ENCODE assay signal across 14 cellular contexts in the genomic region with DNA sequence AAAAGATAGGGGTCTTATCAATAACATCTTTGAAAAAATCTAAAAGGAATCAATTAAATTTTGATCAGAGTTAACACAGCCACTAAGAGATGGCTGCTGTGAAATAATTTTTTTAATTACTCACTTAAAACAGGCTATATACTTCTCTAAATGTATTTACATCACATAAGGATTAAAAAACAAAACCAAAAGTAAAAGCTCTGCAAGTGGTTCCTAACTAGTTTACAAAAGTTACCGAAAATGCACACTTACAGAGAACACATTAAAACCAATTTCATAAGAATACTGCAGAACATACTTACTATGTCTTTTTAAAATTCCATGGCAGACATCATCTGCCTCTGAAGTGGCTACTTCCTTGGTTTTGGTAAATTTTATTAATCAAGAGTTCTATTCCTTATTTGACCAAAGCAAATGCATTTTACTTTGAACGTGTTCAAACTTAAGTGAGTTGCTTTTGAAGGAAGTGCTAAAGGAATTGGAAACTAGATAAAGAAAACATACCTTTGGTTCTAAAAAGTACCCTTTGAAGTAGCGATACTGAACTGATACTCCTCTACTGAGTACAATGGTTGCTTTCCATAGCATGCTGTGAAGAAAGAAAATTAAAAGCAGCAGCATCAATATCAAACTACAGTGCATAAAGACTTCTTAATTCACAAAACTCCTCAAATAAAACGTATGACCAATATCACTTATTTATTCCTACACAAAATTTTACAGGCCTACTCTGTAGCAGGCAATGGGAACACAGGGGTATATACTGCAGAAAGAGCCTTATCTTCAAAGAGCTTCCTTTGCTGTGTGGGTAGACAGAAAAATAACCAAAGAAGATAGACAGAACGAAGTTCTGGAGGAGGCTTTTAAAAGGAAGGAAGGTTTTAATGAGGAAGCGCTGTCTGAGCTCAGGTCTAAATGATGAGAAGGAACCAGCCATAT. TPM values are rescaled to one million over a fixed set of nuclear protein-coding genes. Genes with fewer than 3 reads are reported as not detected.
DNase-seq lines count a peak whose midpoint lies in the region; ATAC-seq, FAIRE-seq and TF ChIP-seq lines count a peak whose summit lies in the region.
"Had no signal": no experiment of that assay in that cellular context is flagged by ENCODE, and none has a peak within 500 bp of the region (broad histone marks: within the 10 kb centered on the region; RNA-seq: fewer than 3 reads in every experiment).

No MANE protein-coding gene starts in this region.

- DNase-seq in activated T-cell treated with anti-CD3 and anti-CD28 coated beads, Interleukin-2, amount 50 U/mL, for 72 hours = no peak
- DNase-seq in activated T-cell treated with anti-CD3 and anti-CD28 coated beads for 4 hours = no peak
- peak in 1 of 4 experiments; percentile 9 for DNase-seq in K562 (ENCODE audit: extremely low read depth in 1 of 4, low spot score in 3 of 4)
- no peak for DNase-seq in spleen
- no peak for DNase-seq in RPMI8226
- DNase-seq in endothelial cell (ENCODE audit: low spot score) = no peak
- no peak for DNase-seq in DMS79 (lab: John Stamatoyannopoulos, UW)
- DNase-seq: activated CD4-positive, CD25-positive, alpha-beta regulatory T cell; DMS153; GM23248; stimulated activated CD4-positive, alpha-beta T cell treated with anti-CD3 and anti-CD28 coated beads, Interleukin-1b, Interleukin-23, amount 100 ng/mL, for 48 hours had no signal

- H3K27me3 ChIP-seq in OCI-LY1 (ENCODE audit: insufficient read depth, low read length) (no peaks in the 10 kb centered on the region), K562 (ENCODE audit: control insufficient read depth in 2 of 2, insufficient read depth in 2 of 2, low read length in 2 of 2) (no peaks in the 10 kb centered on the region), spleen (replicated peaks in 1 of 7) (no peaks in the 10 kb centered on the region)

- peaks cover 8 to 19% of the 10 kb centered on the region in 2 donors for H3K36me3 Mint-ChIP-seq in activated T-cell treated with anti-CD3 and anti-CD28 coated beads, Interleukin-2, amount 50 U/mL, for 72 hours (ENCODE audit: insufficient read depth in 2 of 2)
- peaks cover 8% of the 10 kb centered on the region for H3K36me3 Mint-ChIP-seq in endothelial cell (ENCODE audit: low read depth, unreplicated experiment)

- H4K20me1 ChIP-seq in OCI-LY1 (ENCODE audit: insufficient read depth, low read length) = no peaks in the 10 kb centered on the region
- H4K20me1 ChIP-seq in K562 (replicated peaks; ENCODE audit: control insufficient read depth, insufficient read depth, low read length) = no peaks in the 10 kb centered on the region

- no peak for TF ChIP-seq RAD21 in K562 (CRISPR knock-in tag; conservative IDR thresholded peaks at IDR 0.05 in 1 of 2, IDR thresholded peaks at IDR 0.05 in 1 of 2)

- no peaks in the 10 kb centered on the region for H3K9me3 ChIP-seq in OCI-LY1 (ENCODE audit: low read length)
- H3K9me3 ChIP-seq in K562 (replicated peaks; ENCODE audit: control insufficient read depth, insufficient read depth, low read depth, low read length) = no peaks in the 10 kb centered on the region
- no peaks in the 10 kb centered on the region for H3K9me3 ChIP-seq in spleen
- H3K9me3 ChIP-seq: prostate gland had no signal

- H3K27ac ChIP-seq in OCI-LY1 (ENCODE audit: low read depth, low read length, poor library complexity, severe bottlenecking) (peak overlapping the region; percentile 91), K562 (ENCODE audit: extremely low read depth, low read depth, low read length) (peak overlapping the region; percentile 80), spleen (peak overlapping the region; percentile 66 to 85 (median 79))
- H3K27ac ChIP-seq: GM23248, prostate gland had no signal

- TF ChIP-seq POLR2A in K562 (conservative IDR thresholded peaks at IDR 0.05) (no peak), spleen (IDR thresholded peaks at IDR 0.05) (no peak)

- POLR2A ChIA-PET in K562 (lab: Yijun Ruan, JAX) = interaction anchor here (0.6 to 1.8 kb wide), 6 partner anchors 9 to 191 kb away, joined by 3 to 12 read pairs (median 6); no protein-coding TSS in a partner anchor

- no peak for TF ChIP-seq EP300 in K562 (IDR thresholded peaks at IDR 0.05; ENCODE audit: low read length)

- peak; percentile 30 to 32 for ATAC-seq in activated T-cell treated with anti-CD3 and anti-CD28 coated beads, Interleukin-2, amount 50 U/mL, for 72 hours (replicated peaks in 1 of 2)
- ATAC-seq in K562 = peak; percentile 82

- intact Hi-C loops in K562 (cut with micrococcal nuclease) = loop anchor here (2.0 kb wide), 1 partner anchor 16 kb away; no protein-coding TSS in a partner anchor
- intact Hi-C loops in spleen (cut with DNase I; ENCODE audit: low total_unique reads) = no loop called here

- in situ Hi-C loops in K562 (cut with MboI) = no loop called here

- peaks cover 89% of the 10 kb centered on the region for H3K4me1 Mint-ChIP-seq in activated T-cell treated with anti-CD3 and anti-CD28 coated beads, Interleukin-2, amount 50 U/mL, for 72 hours (ENCODE audit: low read depth)
- peaks cover 5% of the 10 kb centered on the region for H3K4me1 Mint-ChIP-seq in endothelial cell (ENCODE audit: unreplicated experiment)

- no peaks in the 10 kb centered on the region for H3K27me3 Mint-ChIP-seq in activated T-cell treated with anti-CD3 and anti-CD28 coated beads, Interleukin-2, amount 50 U/mL, for 72 hours (ENCODE audit: low read depth)
- H3K27me3 Mint-ChIP-seq in endothelial cell (ENCODE audit: unreplicated experiment) = no peaks in the 10 kb centered on the region

- peak overlapping the region; percentile 88 for H3K27ac Mint-ChIP-seq in activated T-cell treated with anti-CD3 and anti-CD28 coated beads, Interleukin-2, amount 50 U/mL, for 72 hours
- no peak overlapping the region for H3K27ac Mint-ChIP-seq in endothelial cell (ENCODE audit: unreplicated experiment)

- FAIRE-seq in K562 (lab: Jason Lieb, UNC) = no peak
- FAIRE-seq: colon had no signal

- no peaks in the 10 kb centered on the region for H3K9me2 ChIP-seq in OCI-LY1 (ENCODE audit: low read depth, low read length)

- no peaks in the 10 kb centered on the region for H3K9me3 Mint-ChIP-seq in activated T-cell treated with anti-CD3 and anti-CD28 coated beads, Interleukin-2, amount 50 U/mL, for 72 hours
- no peaks in the 10 kb centered on the region for H3K9me3 Mint-ChIP-seq in endothelial cell (ENCODE audit: unreplicated experiment)

- H2AFZ ChIP-seq in OCI-LY1 (ENCODE audit: low read length) (no peak overlapping the region), K562 (ENCODE audit: low read depth, low read length) (no peak overlapping the region)
- H2AFZ ChIP-seq: GM23248 had no signal

- CTCF ChIA-PET in K562 (lab: Yijun Ruan, JAX; ENCODE audit: low intra/inter-chr PET ratio) = no interaction called here

- H3K79me2 ChIP-seq in OCI-LY1 (ENCODE audit: insufficient read depth, low read length) (peaks cover 62% of the 10 kb centered on the region), K562 (ENCODE audit: control insufficient read depth, insufficient read depth, low read length) (peaks cover 60% of the 10 kb centered on the region)

- H3K4me3 Mint-ChIP-seq in activated T-cell treated with anti-CD3 and anti-CD28 coated beads, Interleukin-2, amount 50 U/mL, for 72 hours = peak overlapping the region; percentile 62 to 81
- H3K4me3 Mint-ChIP-seq in endothelial cell (ENCODE audit: unreplicated experiment) = no peak overlapping the region

- WGBS in K562 (ENCODE audit: insufficient coverage, low coverage, missing lambda C conversion rate) = 4% methylated on average over 6 of the region's 6 CpGs
- 21 to 70% (median 43%) methylated on average over 6 of the region's 6 CpGs for WGBS in spleen, 5 donors

- BruUV-seq in K562 (replicated peaks; lab: Mats Ljungman, UMichigan) = no TSS peak

- H3K9ac ChIP-seq in OCI-LY1 (ENCODE audit: low read length) = peak overlapping the region; percentile 42
- peak overlapping the region in 1 of 2 experiments; percentile 63; a peak in 2 of 4 replicates for H3K9ac ChIP-seq in K562 (ENCODE audit: insufficient read depth in 1 of 2, low read depth in 2 of 2, low read length in 2 of 2)
- H3K9ac ChIP-seq: GM23248 had no signal

- no peaks in the 10 kb centered on the region for H3K9me1 ChIP-seq in K562 (ENCODE audit: control insufficient read depth, insufficient read depth, low read length)

- H3K4me1 ChIP-seq in OCI-LY1 (ENCODE audit: insufficient read depth, low read length, severe bottlenecking) (peaks cover 99% of the 10 kb centered on the region), K562 (replicated peaks in 1 of 2; ENCODE audit: control insufficient read depth in 2 of 2, insufficient read depth in 2 of 2, low read length in 2 of 2) (peaks cover 10 to 37% of the 10 kb centered on the region in 2 experiments), spleen (peaks cover 26 to 99% (median 85%) of the 10 kb centered on the region in 6 donors)
- H3K4me1 ChIP-seq: prostate gland had no signal

- H3K4me3 ChIP-seq in OCI-LY1 (ENCODE audit: low read depth, low read length, poor library complexity, severe bottlenecking) (peak overlapping the region; percentile 33), K562 (0 out of 2 replicates have a peak overlapping the region, but pooled peaks have one; percentile 1), spleen (peak overlapping the region in 2 of 8 donors; percentile 1 to 51)
- H3K4me3 ChIP-seq: GM23248, prostate gland had no signal

- H3F3A ChIP-seq in OCI-LY1 (ENCODE audit: insufficient read depth, low read length) = peaks cover 7% of the 10 kb centered on the region; the same call in 1 of the 2 replicates

- peak overlapping the region; percentile 63 for H3K4me2 ChIP-seq in OCI-LY1 (ENCODE audit: low read length)
- H3K4me2 ChIP-seq in K562 (ENCODE audit: insufficient read depth, low read length) = peak overlapping the region; percentile 44

- H3K36me3 ChIP-seq in OCI-LY1 (ENCODE audit: insufficient read depth, low read length) = peaks cover 88% of the 10 kb centered on the region
- H3K36me3 ChIP-seq in K562 (ENCODE audit: control insufficient read depth, insufficient read depth, low read length) = peaks cover 68% of the 10 kb centered on the region
- peaks cover 0 to 94% (median 38%) of the 10 kb centered on the region in 6 donors for H3K36me3 ChIP-seq in spleen
- H3K36me3 ChIP-seq: prostate gland had no signal

- TF ChIP-seq CTCF in OCI-LY1 (IDR thresholded peaks at IDR 0.05; ENCODE audit: low read length) (no peak), K562 (IDR thresholded peaks at IDR 0.05 in 2 of 3, conservative IDR thresholded peaks at IDR 0.05 in 1 of 3; ENCODE audit: insufficient read depth in 2 of 3, low read depth in 1 of 3, low read length in 3 of 3) (no peak), spleen (IDR thresholded peaks at IDR 0.05 in 8 of 11, conservative IDR thresholded peaks at IDR 0.05 in 3 of 11) (no peak), endothelial cell (IDR thresholded peaks at IDR 0.05; ENCODE audit: unreplicated experiment) (no peak)

RNA-seq across cellular contexts. Expression of a gene that starts 17.7 kb away (rescaled TPM):
- 10 to 100 TPM; 39.1 to 46.0 TPM for total RNA-seq in activated T-cell treated with anti-CD3 and anti-CD28 coated beads, Interleukin-2, amount 50 U/mL, for 72 hours
- 34.0 and 115 TPM in 2 replicates for total RNA-seq in K562 (2011; cell fraction: chromatin; rRNA removed; ENCODE audit: low replicate concordance)
- 12.7 and 17.1 TPM in 2 replicates for total RNA-seq in K562 (2011; cell fraction: nucleolus; rRNA removed)
- total RNA-seq in K562 (2011; cell fraction: nucleoplasm; rRNA removed) = 35.8 and 53.4 TPM in 2 replicates
- 5.8 and 8.5 TPM in 2 replicates for total RNA-seq in K562 (2014; rRNA removed)
- total RNA-seq in K562 (2014; rRNA removed; fragmentation: Illumina TruSeq; extraction: Trizol) = 14.7 and 16.0 TPM in 2 replicates
- 7.4 and 8.6 TPM in 2 replicates for total RNA-seq in K562 (2015; rRNA removed; fragmentation: Illumina TruSeq; extraction: Trizol)
- total RNA-seq in K562 (2021) = 12.4 and 14.9 TPM in 2 replicates
- polyA plus RNA-seq in K562 (2011; rRNA removed) = 19.2 and 23.0 TPM in 2 replicates
- polyA plus RNA-seq in K562 (2011; cell fraction: cytosol; rRNA removed) = 3.2 and 10.2 TPM in 2 replicates
- 32.5 and 69.6 TPM in 2 replicates for polyA plus RNA-seq in K562 (2011; cell fraction: nucleus; rRNA removed)
- 6.4 and 11.6 TPM in 2 replicates for polyA plus RNA-seq in K562 (2012)
- 7.4 and 8.6 TPM in 2 replicates for polyA plus RNA-seq in K562 (2014; fragmentation: Illumina TruSeq; extraction: Trizol)
- polyA plus RNA-seq in K562 (2014; fragmentation: Nextera tagmentation; extraction: Ambion mirVana) = 1 to 10 TPM; 3.3 to 4.2 TPM
- polyA plus RNA-seq in K562 (2014; rRNA removed) = 8.6 and 12.5 TPM in 2 replicates
- 25.3 and 39.7 TPM in 2 replicates for polyA minus RNA-seq in K562 (2011; rRNA and poly(A)+ RNA removed)
- polyA minus RNA-seq in K562 (2011; cell fraction: cytosol; rRNA and poly(A)+ RNA removed) = 5.0 and 8.5 TPM in 2 replicates
- polyA minus RNA-seq in K562 (2011; cell fraction: nucleus; rRNA and poly(A)+ RNA removed) = 15.9 and 42.7 TPM in 2 replicates
- total RNA-seq in spleen = 100 to 1,000 TPM in 1 of 7 donors, 10 to 100 TPM in 6; 49.6 to 129 (median 85.3) TPM
- polyA plus RNA-seq in spleen = 10 to 100 TPM; 31.3 to 47.2 (median 33.9) TPM
- total RNA-seq in endothelial cell (ENCODE audit: unreplicated experiment) = 51.0 TPM
